9 cellular contexts compared by ENCODE assay signal in genomic region chr7:1062296-1063294, GRCh38. TPM values are rescaled to one million over a fixed set of nuclear protein-coding genes. Genes with fewer than 3 reads are reported as not detected.
DNase-seq lines count a peak whose midpoint lies in the region; ATAC-seq, FAIRE-seq and TF ChIP-seq lines count a peak whose summit lies in the region.
"Had no signal": no experiment of that assay in that cellular context is flagged by ENCODE, and none has a peak within 500 bp of the region (broad histone marks: within the 10 kb centered on the region; RNA-seq: fewer than 3 reads in every experiment).

No MANE protein-coding gene starts in this region.

- no peak overlapping the region for H3K4me3 ChIP-seq in mesendoderm (ENCODE audit: low read length)

- no peak overlapping the region for H4K5ac ChIP-seq in mesendoderm (ENCODE audit: low read length)

- H3K27ac ChIP-seq in mesendoderm (ENCODE audit: low read depth, low read length) = no peak overlapping the region

- H3K9me3 Mint-ChIP-seq in activated B cell treated with CpG ODN at 0.5 μM for 24 hours = no peaks in the 10 kb centered on the region

- POLR2A ChIA-PET in activated B cell treated with CpG ODN at 0.5 μM for 24 hours (lab: Charles Lee) = interaction anchor here (0.6 to 7.4 kb wide), 8 partner anchors 18 to 69 kb away, joined by 3 to 148 read pairs (median 4); partner anchors contain the start of gene GPR146

- H3K18ac ChIP-seq in mesendoderm (ENCODE audit: low read length) = no peak overlapping the region

- peak; percentile 92 for FAIRE-seq in GM12891 (lab: Jason Lieb, UNC)
- FAIRE-seq: TTC549 had no signal

- no peaks in the 10 kb centered on the region for H3K36me3 ChIP-seq in mesendoderm (ENCODE audit: control insufficient read depth, insufficient read depth, low read length)

- no peak for TF ChIP-seq CTCF in activated B cell treated with CpG ODN at 0.5 μM for 24 hours (IDR thresholded peaks at IDR 0.05)

- WGBS in mesendoderm (ENCODE audit: extremely low coverage, insufficient coverage, low lambda C conversion rate) = no CpG with 5 or more reads among the region's 33 CpGs

- intact Hi-C loops in activated B cell treated with CpG ODN at 0.5 μM for 24 hours (cut with micrococcal nuclease) = loop anchor here (1.0 to 10.0 kb wide), 8 partner anchors 18 to 248 kb away; partner anchors contain the start of gene GPR146

- peaks cover 8% of the 10 kb centered on the region for H3K27me3 Mint-ChIP-seq in activated B cell treated with CpG ODN at 0.5 μM for 24 hours

- no peaks in the 10 kb centered on the region for H3K79me1 ChIP-seq in mesendoderm (ENCODE audit: low read length)

- H3K23ac ChIP-seq in mesendoderm (ENCODE audit: low read length) = no peak overlapping the region

- no peak overlapping the region for H3K4me2 ChIP-seq in mesendoderm (ENCODE audit: low read length)

- H2AK5ac ChIP-seq in mesendoderm (ENCODE audit: low read length) = no peak overlapping the region

- no peaks in the 10 kb centered on the region for H3K79me2 ChIP-seq in mesendoderm (ENCODE audit: control insufficient read depth, insufficient read depth, low read length)

- H3K9ac ChIP-seq in mesendoderm (ENCODE audit: low read length) = no peak overlapping the region

- no peak for TF ChIP-seq POLR2A in GM12891 (IDR thresholded peaks at IDR 0.05; ENCODE audit: low read depth, low read length)

- peak overlapping the region; percentile 65 for H3K27ac Mint-ChIP-seq in activated B cell treated with CpG ODN at 0.5 μM for 24 hours

- peaks cover 4% of the 10 kb centered on the region for H3K4me1 ChIP-seq in mesendoderm (ENCODE audit: control insufficient read depth, low read depth, low read length)

- no peak overlapping the region for H3K4ac ChIP-seq in mesendoderm (ENCODE audit: low read depth, low read length)

- CTCF ChIA-PET in activated B cell treated with CpG ODN at 0.5 μM for 24 hours (lab: Charles Lee) = interaction anchor here (1.5 to 7.7 kb wide), 2 partner anchors 67 to 113 kb away, joined by 3 to 331 read pairs; no protein-coding TSS in a partner anchor

- no peak overlapping the region for H2BK120ac ChIP-seq in mesendoderm (ENCODE audit: low read depth, low read length)

- no peak overlapping the region for H3K56ac ChIP-seq in mesendoderm (ENCODE audit: low read length)

- no peak overlapping the region for H2BK15ac ChIP-seq in mesendoderm (replicated peaks; ENCODE audit: low read depth)

- ATAC-seq in GM19468 (IDR thresholded peaks at IDR 0.05; ENCODE audit: extremely low read depth, unreplicated experiment) = peak; percentile 64
- ATAC-seq in HG03097 (IDR thresholded peaks at IDR 0.05; ENCODE audit: low FRiP score, unreplicated experiment) = peak; percentile 53
- ATAC-seq in activated B cell treated with CpG ODN at 0.5 μM for 24 hours (ENCODE audit: low read depth) = peak; percentile 76

- no peak overlapping the region for H4K8ac ChIP-seq in mesendoderm (ENCODE audit: low read depth, low read length)

- H3K27me3 ChIP-seq in mesendoderm (ENCODE audit: insufficient read depth, low read length, poor library complexity) = no peaks in the 10 kb centered on the region

- no peak overlapping the region for H2BK5ac ChIP-seq in mesendoderm (ENCODE audit: low read length)

- H3K4me1 Mint-ChIP-seq in activated B cell treated with CpG ODN at 0.5 μM for 24 hours = peaks cover 54% of the 10 kb centered on the region

- H3K36me3 Mint-ChIP-seq in activated B cell treated with CpG ODN at 0.5 μM for 24 hours (ENCODE audit: low read depth) = peaks cover 3% of the 10 kb centered on the region

- H3K4me3 Mint-ChIP-seq in activated B cell treated with CpG ODN at 0.5 μM for 24 hours = peak overlapping the region; percentile 52

- DNase-seq in GM12891 (ENCODE audit: insufficient read length, low spot score) (peak; percentile 85), activated B cell treated with CpG ODN at 0.5 μM for 24 hours (peak; percentile 54), hippocampal formation (lab: John Stamatoyannopoulos, UW) (no peak), mesendoderm (no peak), NCI-H146 (lab: John Stamatoyannopoulos, UW) (no peak), UCSD-AML1 (lab: John Stamatoyannopoulos, UW; ENCODE audit: unreplicated experiment) (no peak)

TF ChIP-seq in GM12891, 5 proteins besides CTCF, POLR2A, EP300 and RAD21:
- no peak for TF ChIP-seq TAF1 (IDR thresholded peaks at IDR 0.05; ENCODE audit: low read depth, low read length)
- TF ChIP-seq POU2F2 (IDR thresholded peaks at IDR 0.05; ENCODE audit: low read depth, low read length) = 0 out of 2 replicates have a peak, but pooled peaks have one; percentile 6
- TF ChIP-seq POLR2AphosphoS5 (IDR thresholded peaks at IDR 0.05; ENCODE audit: low read depth, low read length) = peak; percentile 27; the same call in 1 of the 2 replicates
- peak; percentile 75 for TF ChIP-seq SPI1 (IDR thresholded peaks at IDR 0.05; ENCODE audit: low read depth, low read length)
- no peak for TF ChIP-seq PAX5 (IDR thresholded peaks at IDR 0.05; ENCODE audit: insufficient read depth, low read length, severe bottlenecking)

RNA-seq across cellular contexts. Expression of gene GPR146, which starts 18.2 kb away (rescaled TPM):
- polyA plus RNA-seq in GM12891 (2012; ENCODE audit: low read depth, missing spikeins) = 3.0 TPM
- total RNA-seq in activated B cell treated with CpG ODN at 0.5 μM for 24 hours = 6.2 and 6.9 TPM in 2 replicates
- 0.41 TPM for polyA plus RNA-seq in mesendoderm (2013, experiment 1 of 2)
- polyA plus RNA-seq in mesendoderm (2013, experiment 2 of 2) = 0.42 TPM

RNA-seq across cellular contexts. Expression of gene GPER1, which starts 25.3 kb away (rescaled TPM):
- 6.5 TPM for polyA plus RNA-seq in GM12891 (2012; ENCODE audit: low read depth, missing spikeins)
- 2.7 and 3.0 TPM in 2 replicates for total RNA-seq in activated B cell treated with CpG ODN at 0.5 μM for 24 hours
- 0.88 TPM for polyA plus RNA-seq in mesendoderm (2013, experiment 1 of 2)
- 0.84 TPM for polyA plus RNA-seq in mesendoderm (2013, experiment 2 of 2)

Comparison
In these comparisons a context has a peak if more than half of its experiments do, and no peak if none do; other contexts are left out.
1. DNase-seq: peak in GM12891 (single experiment) and activated B cell treated with CpG ODN at 0.5 μM for 24 hours (single experiment); none in hippocampal formation (0 of 2), mesendoderm (single experiment), NCI-H146 (single experiment) and UCSD-AML1 (single experiment).
2. Peak in every context shown above with its lines, with median percentiles within 50 percentile points of each other: ATAC-seq.